In the genomic region with DNA sequence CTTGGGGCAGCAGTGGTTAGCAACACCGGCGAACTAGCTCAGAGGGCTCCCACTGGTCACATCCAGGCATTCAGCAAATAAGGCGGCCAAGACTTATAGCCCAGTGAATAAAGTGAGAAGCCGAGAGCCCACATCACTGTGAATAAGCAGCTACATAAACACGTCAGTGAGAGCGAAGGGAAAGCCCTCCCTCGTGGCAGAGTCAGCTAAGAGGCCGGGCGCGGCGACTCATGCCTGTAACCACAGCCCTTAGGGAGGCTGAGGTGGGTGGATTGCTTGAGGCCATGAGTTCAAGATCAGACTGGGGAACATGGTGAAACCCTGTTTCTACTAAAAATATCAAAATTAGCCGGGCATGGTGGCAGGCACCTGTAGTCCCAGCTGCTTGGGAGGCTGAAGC, we compare ENCODE assay signal across 8 cellular contexts. TPM values are rescaled to one million over a fixed set of nuclear protein-coding genes. Genes with fewer than 3 reads are reported as not detected.
A peak's percentile ranks its signal among the peaks of the same experiment; 100 is the strongest.
DNase-seq lines count a peak whose midpoint lies in the region; ATAC-seq and TF ChIP-seq lines count a peak whose summit lies in the region.
"Had no signal": no experiment of that assay in that cellular context is flagged by ENCODE, and none has a peak within 500 bp of the region (broad histone marks: within the 10 kb centered on the region; RNA-seq: fewer than 3 reads in every experiment).

No MANE protein-coding gene starts in this region.

- no peak overlapping the region for H3K4me3 ChIP-seq in fibroblast of the aortic adventitia (ENCODE audit: low read depth, low read length)

- ATAC-seq in GM19467 (IDR thresholded peaks at IDR 0.05; ENCODE audit: unreplicated experiment) = no peak

- DNase-seq in M059J (ENCODE audit: low read depth) = peak; percentile 49
- peak; percentile 83 for DNase-seq in activated CD8-positive, alpha-beta memory T cell treated with anti-CD3 and anti-CD28 coated beads, Interleukin-2, amount 50 U/mL, for 48 hours
- peak; percentile 40 for DNase-seq in fibroblast of the aortic adventitia (ENCODE audit: low read depth)
- peak; percentile 41 to 56 for DNase-seq in stimulated activated CD8-positive, alpha-beta memory T cell treated with anti-CD3 and anti-CD28 coated beads, Interleukin-7, amount 100 ng/mL, for 4 hours (ENCODE audit: low read depth in 2 of 2)
- no peak for DNase-seq in NCI-H2029 treated with DMSO at 0.1 percent for 48 hours (lab: John Stamatoyannopoulos, UW)
- no peak for DNase-seq in NCI-H1048 (lab: John Stamatoyannopoulos, UW)
- DNase-seq: caudate nucleus had no signal

- TF ChIP-seq CTCF in fibroblast of the aortic adventitia (IDR thresholded peaks at IDR 0.05; ENCODE audit: insufficient read depth, low read length) = no peak

RNA-seq across cellular contexts. Expression of gene D2HGDH, which starts 5.2 kb away (rescaled TPM):
- 3.5 and 6.1 TPM in 2 replicates for total RNA-seq in M059J (2014; rRNA removed; shearing (Covaris generic))
- 9.3 and 44.1 TPM in 2 replicates for total RNA-seq in fibroblast of the aortic adventitia (ENCODE audit: low replicate concordance)

RNA-seq across cellular contexts. Expression of gene GAL3ST2, which starts 37.0 kb away (rescaled TPM):
- total RNA-seq in M059J (2014; rRNA removed; shearing (Covaris generic)) = not detected in 2 replicates
- total RNA-seq in fibroblast of the aortic adventitia (ENCODE audit: low replicate concordance) = 0.25 TPM in 1 of 2 replicates, not detected in the other

RNA-seq across cellular contexts. Expression of gene ING5, which starts 37.8 kb away (rescaled TPM):
- 9.2 and 11.0 TPM in 2 replicates for total RNA-seq in M059J (2014; rRNA removed; shearing (Covaris generic))
- total RNA-seq in fibroblast of the aortic adventitia (ENCODE audit: low replicate concordance) = 14.6 and 29.2 TPM in 2 replicates

RNA-seq across cellular contexts. Expression of gene DTYMK, which starts 53.0 kb away (rescaled TPM):
- 40.6 and 49.3 TPM in 2 replicates for total RNA-seq in M059J (2014; rRNA removed; shearing (Covaris generic))
- 12.8 and 41.8 TPM in 2 replicates for total RNA-seq in fibroblast of the aortic adventitia (ENCODE audit: low replicate concordance)

Comparison
In these comparisons a context has a peak if more than half of its experiments do, and no peak if none do; other contexts are left out.
1. DNase-seq: peak in M059J (single experiment), activated CD8-positive, alpha-beta memory T cell treated with anti-CD3 and anti-CD28 coated beads, Interleukin-2, amount 50 U/mL, for 48 hours (single experiment), fibroblast of the aortic adventitia (single experiment) and stimulated activated CD8-positive, alpha-beta memory T cell treated with anti-CD3 and anti-CD28 coated beads, Interleukin-7, amount 100 ng/mL, for 4 hours (2 of 2); none in NCI-H2029 treated with DMSO at 0.1 percent for 48 hours (single experiment) and NCI-H1048 (single experiment).